In genomic region chr3:141402476-141403171, GRCh38 we compare ENCODE assay signal across 8 cellular contexts. TPM values are rescaled to one million over a fixed set of nuclear protein-coding genes. Genes with fewer than 3 reads are reported as not detected.
DNase-seq lines count a peak whose midpoint lies in the region; ATAC-seq and TF ChIP-seq lines count a peak whose summit lies in the region.

No MANE protein-coding gene starts in this region.

- H3K9me3 ChIP-seq in effector memory CD4-positive, alpha-beta T cell (ENCODE audit: control insufficient read depth, low read length), result no peaks in the 10 kb centered on the region

- CTCF ChIA-PET in GM10248 (lab: Yijun Ruan, JAX), result interaction anchor here (1.8 to 3.6 kb wide), 4 partner anchors 9 to 42 kb away, joined by 6 to 17 read pairs (median 12); no protein-coding TSS in a partner anchor

- H3K4me1 ChIP-seq in effector memory CD4-positive, alpha-beta T cell (ENCODE audit: control insufficient read depth, insufficient read depth, low read length, poor library complexity, severe bottlenecking), result peaks cover 16% of the 10 kb centered on the region

- peak; percentile 43 for DNase-seq in GM10248 (ENCODE audit: extremely low spot score)
- peak; percentile 70 for DNase-seq in LHCN-M2 (ENCODE audit: low read depth)
- DNase-seq in activated CD4-positive, alpha-beta T cell treated with anti-CD3 and anti-CD28 coated beads, Interleukin-2, amount 50 U/mL, for 4 hours, result peak; percentile 24 to 25
- DNase-seq in effector memory CD4-positive, alpha-beta T cell, result peak; percentile 29 to 35 (median 34)
- DNase-seq in lung microvascular endothelial cell (ENCODE audit: low read depth in 2 of 2), result peak; percentile 69
- DNase-seq in stimulated activated CD8-positive, alpha-beta memory T cell treated with anti-CD3 and anti-CD28 coated beads, Interleukin-4, amount 100 ng/mL, for 48 hours, result peak; percentile 58
- DNase-seq in OCI-M2 (lab: John Stamatoyannopoulos, UW; ENCODE audit: unreplicated experiment), result no peak

- H3K27me3 ChIP-seq in effector memory CD4-positive, alpha-beta T cell (replicated peaks; ENCODE audit: control insufficient read depth, insufficient read depth, low read length, poor library complexity, severe bottlenecking), result no peaks in the 10 kb centered on the region

- peak; percentile 48 for ATAC-seq in GM21737 (IDR thresholded peaks at IDR 0.05; ENCODE audit: unreplicated experiment)

- TF ChIP-seq CTCF in GM10248 (IDR thresholded peaks at IDR 0.05; ENCODE audit: control extremely low read depth, extremely low read depth, low read depth, missing control alignments), result no peak

- peak overlapping the region; percentile 87 for H3K4me3 ChIP-seq in effector memory CD4-positive, alpha-beta T cell (ENCODE audit: insufficient read depth, low read depth, low read length, poor library complexity, severe bottlenecking)

- H3K36me3 ChIP-seq in effector memory CD4-positive, alpha-beta T cell (ENCODE audit: control insufficient read depth, insufficient read depth, low read length), result peaks cover 16% of the 10 kb centered on the region

- POLR2A ChIA-PET in GM10248 (lab: Yijun Ruan, JAX), result interaction anchor here (0.5 kb wide), 1 partner anchor 68 kb away, joined by 3 read pairs; no protein-coding TSS in a partner anchor

- H3K27ac ChIP-seq in effector memory CD4-positive, alpha-beta T cell (ENCODE audit: insufficient read depth, low read length, poor library complexity, severe bottlenecking), result peak overlapping the region; percentile 77

RNA-seq across cellular contexts. Expression of gene ZBTB38, which starts 34.3 kb away (rescaled TPM):
- total RNA-seq in LHCN-M2 (2014; rRNA removed) (153 and 164 TPM in 2 replicates), lung microvascular endothelial cell (66.9 and 77.6 TPM in 2 replicates)
- polyA plus RNA-seq in LHCN-M2 (2012), result 23.5 TPM
